ENCODE assay signal across 3 cellular contexts in the genomic region with DNA sequence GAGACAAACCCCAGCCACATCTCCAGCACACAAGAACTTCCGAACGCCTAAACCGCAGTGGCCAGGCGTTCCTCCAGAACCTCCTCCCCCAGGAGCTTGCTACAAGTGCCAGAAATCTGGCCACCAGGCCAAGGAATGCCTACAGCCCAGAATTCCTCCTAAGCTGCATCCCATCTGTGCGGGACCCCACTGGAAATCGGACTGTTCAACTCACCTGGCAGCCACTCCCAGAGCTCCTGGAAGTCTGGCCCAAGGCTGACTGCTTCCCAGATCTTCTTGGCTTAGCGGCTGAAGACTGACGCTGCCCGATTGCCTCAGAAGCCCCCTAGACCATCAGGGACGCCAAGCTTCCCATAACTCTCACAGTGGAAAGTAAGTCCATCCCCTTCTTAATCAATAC. TPM values are rescaled to one million over a fixed set of nuclear protein-coding genes. Genes with fewer than 3 reads are reported as not detected.
"Had no signal": no experiment of that assay in that cellular context is flagged by ENCODE, and none has a peak within 500 bp of the region (broad histone marks: within the 10 kb centered on the region; RNA-seq: fewer than 3 reads in every experiment).

No MANE protein-coding gene starts in this region.

RNA-seq across cellular contexts. Expression of gene GAL, which starts 48.5 kb away (rescaled TPM):
- total RNA-seq: HepG2, HT-29 had no signal
- polyA plus RNA-seq: HepG2, IgD-negative memory B cell had no signal
